In genomic region chr13:111337206-111337605, GRCh38 we compare ENCODE assay signal across 14 cellular contexts. TPM values are rescaled to one million over a fixed set of nuclear protein-coding genes. Genes with fewer than 3 reads are reported as not detected.
DNase-seq lines count a peak whose midpoint lies in the region; ATAC-seq and TF ChIP-seq lines count a peak whose summit lies in the region.
"Had no signal": no experiment of that assay in that cellular context is flagged by ENCODE, and none has a peak within 500 bp of the region (broad histone marks: within the 10 kb centered on the region; RNA-seq: fewer than 3 reads in every experiment).

No MANE protein-coding gene starts in this region.

- H3K4me3 Mint-ChIP-seq in Calu3 (ENCODE audit: low read depth, unreplicated experiment), result no peak overlapping the region

- H3K27ac ChIP-seq in right atrium auricular region (no peak overlapping the region), spleen (no peak overlapping the region), uterus (no peak overlapping the region)
- H3K27ac ChIP-seq: lower lobe of right lung, WERI-Rb-1 had no signal

- no TSS peak for BruUV-seq in Calu3 (replicated peaks; lab: Mats Ljungman, UMichigan)

- H3K36me3 ChIP-seq in right atrium auricular region (no peaks in the 10 kb centered on the region), spleen (peaks cover 0 to 19% (median 0%) of the 10 kb centered on the region in 6 donors), uterus (no peaks in the 10 kb centered on the region)
- H3K36me3 ChIP-seq: lower lobe of right lung, WERI-Rb-1 had no signal

- H3K4me3 ChIP-seq in right atrium auricular region, result no peak overlapping the region
- no peak overlapping the region for H3K4me3 ChIP-seq in astrocyte of the spinal cord (ENCODE audit: low read depth, low read length)
- H3K4me3 ChIP-seq in spleen, result no peak overlapping the region
- H3K4me3 ChIP-seq in uterus, result no peak overlapping the region
- H3K4me3 ChIP-seq: lower lobe of right lung had no signal

- intact Hi-C loops in Right ventricle myocardium inferior (cut with DNase I), result no loop called here
- intact Hi-C loops in spleen (cut with DNase I; ENCODE audit: low total_unique reads), result no loop called here
- intact Hi-C loops in uterus (cut with DNase I; ENCODE audit: low total_unique reads), result no loop called here
- intact Hi-C loops in Calu3 (cut with micrococcal nuclease; ENCODE audit: unreplicated experiment), result no loop called here

- H3K9me3 Mint-ChIP-seq in Calu3 (ENCODE audit: low read depth, unreplicated experiment), result no peaks in the 10 kb centered on the region

- WGBS in spleen, 5 donors, result 83 to 92% (median 85%) methylated on average over 4 of the region's 4 CpGs

- DNase-seq in right atrium auricular region (ENCODE audit: low spot score) (peak; percentile 7), Right ventricle myocardium inferior (ENCODE audit: missing footprints) (no peak), astrocyte of the spinal cord (ENCODE audit: low read depth, low spot score) (peak; percentile 70), iris pigment epithelial cell (ENCODE audit: low read depth) (peak; percentile 65), spleen (no peak), uterus (no peak), Calu3 (no peak), GM13976 (ENCODE audit: low spot score) (no peak)
- DNase-seq: cerebellar nuclear complex, DND-41, lower lobe of right lung, NCI-H446, RPMI8226, WERI-Rb-1 had no signal

- no peaks in the 10 kb centered on the region for H3K36me3 Mint-ChIP-seq in Calu3 (ENCODE audit: insufficient read depth, unreplicated experiment)

- H3K9me3 ChIP-seq in right atrium auricular region, result no peaks in the 10 kb centered on the region
- H3K9me3 ChIP-seq in spleen, result peaks cover 0 to 12% (median 3%) of the 10 kb centered on the region in 8 donors
- no peaks in the 10 kb centered on the region for H3K9me3 ChIP-seq in uterus
- H3K9me3 ChIP-seq: lower lobe of right lung had no signal

- in situ Hi-C loops in astrocyte of the spinal cord (cut with HindIII; ENCODE audit: low sequenced_read_pairs) (no loop called here), GM13976 (cut with MboI; ENCODE audit: low sequenced_read_pairs, unreplicated experiment) (no loop called here)

- H3K27ac Mint-ChIP-seq in Calu3 (ENCODE audit: unreplicated experiment), result no peak overlapping the region

- no peak for TF ChIP-seq POLR2A in spleen (IDR thresholded peaks at IDR 0.05)
- no peak for TF ChIP-seq POLR2A in uterus (IDR thresholded peaks at IDR 0.05)

- no peak for ATAC-seq in Right ventricle myocardium inferior

- H3K27me3 Mint-ChIP-seq in Calu3 (ENCODE audit: unreplicated experiment), result no peaks in the 10 kb centered on the region

- H3K4me1 ChIP-seq in right atrium auricular region (no peaks in the 10 kb centered on the region), spleen (no peaks in the 10 kb centered on the region), uterus (no peaks in the 10 kb centered on the region)
- H3K4me1 ChIP-seq: lower lobe of right lung had no signal

- CTCF ChIA-PET in Calu3 (lab: Charles Lee), result no interaction called here

- no peaks in the 10 kb centered on the region for H3K4me1 Mint-ChIP-seq in Calu3 (ENCODE audit: low read depth, unreplicated experiment)

- TF ChIP-seq CTCF in right atrium auricular region (IDR thresholded peaks at IDR 0.05), result no peak
- TF ChIP-seq CTCF in astrocyte of the spinal cord (IDR thresholded peaks at IDR 0.05; ENCODE audit: low read depth, low read length), result no peak
- TF ChIP-seq CTCF in spleen (IDR thresholded peaks at IDR 0.05 in 8 of 11, conservative IDR thresholded peaks at IDR 0.05 in 3 of 11), result no peak
- TF ChIP-seq CTCF in uterus (IDR thresholded peaks at IDR 0.05), result no peak
- no peak for TF ChIP-seq CTCF in Calu3 (IDR thresholded peaks at IDR 0.05; ENCODE audit: unreplicated experiment)
- no peak for TF ChIP-seq CTCF in GM13976 (IDR thresholded peaks at IDR 0.05; ENCODE audit: borderline replicate concordance, control extremely low read depth, extremely low read depth, insufficient read depth, missing control alignments)

- H3K27me3 ChIP-seq in right atrium auricular region, result no peaks in the 10 kb centered on the region
- H3K27me3 ChIP-seq in spleen (replicated peaks in 1 of 7), result no peaks in the 10 kb centered on the region
- no peaks in the 10 kb centered on the region for H3K27me3 ChIP-seq in uterus

RNA-seq across cellular contexts. Expression of gene TEX29, which starts 16.8 kb away (rescaled TPM):
- total RNA-seq in right atrium auricular region, result not detected
- total RNA-seq in Right ventricle myocardium inferior, result not detected
- under 1 TPM in 3 of 7 donors, not detected in 4; 0.54 to 0.66 (median 0.54) TPM for total RNA-seq in spleen
- polyA plus RNA-seq in spleen, result 1 to 10 TPM in 2 of 3 donors, under 1 TPM in 1; 0.74 to 1.7 (median 1.1) TPM
- under 1 TPM in 1 of 4 donors, not detected in 3; 0.91 TPM for total RNA-seq in uterus
- total RNA-seq in Calu3 (2022), result not detected in 2 replicates

Comparison
In these comparisons a context has a peak if more than half of its experiments do, and no peak if none do; other contexts are left out.
1. DNase-seq: peak in right atrium auricular region (single experiment), astrocyte of the spinal cord (single experiment) and iris pigment epithelial cell (single experiment); none in Right ventricle myocardium inferior (single experiment), spleen (single experiment), uterus (0 of 2), Calu3 (single experiment) and GM13976 (single experiment).